Comparison of ENCODE assay signal across 8 cellular contexts in genomic region chr19:48713864-48714755, GRCh38. TPM values are rescaled to one million over a fixed set of nuclear protein-coding genes. Genes with fewer than 3 reads are reported as not detected.
A peak's percentile ranks its signal among the peaks of the same experiment; 100 is the strongest.
DNase-seq lines count a peak whose midpoint lies in the region; ATAC-seq and TF ChIP-seq lines count a peak whose summit lies in the region.

No MANE protein-coding gene starts in this region.

- DNase-seq in A673 (ENCODE audit: low spot score) (peak; percentile 100), NCI-H2171 treated with DMSO at 0.1 percent for 48 hours (lab: John Stamatoyannopoulos, UW) (peak; percentile 99), mammary epithelial cell (peak; percentile 100), iPS-NIHi11 (ENCODE audit: low spot score) (peak; percentile 99)

- H3K4me1 ChIP-seq in A673 (ENCODE audit: insufficient read depth, low read length, poor library complexity, severe bottlenecking) (peaks cover 33% of the 10 kb centered on the region), mammary epithelial cell (ENCODE audit: insufficient read depth, low read length) (peaks cover 24% of the 10 kb centered on the region)

- peak overlapping the region; percentile 64 for H3K9ac ChIP-seq in mammary epithelial cell (ENCODE audit: insufficient read depth, low read length)

- TF ChIP-seq CTCF in A673 (conservative IDR thresholded peaks at IDR 0.05; ENCODE audit: low read depth, low read length) (no peak), VCaP (conservative IDR thresholded peaks at IDR 0.05) (no peak), mammary epithelial cell (conservative IDR thresholded peaks at IDR 0.05 in 1 of 2, IDR thresholded peaks at IDR 0.05 in 1 of 2; ENCODE audit: extremely low read depth in 1 of 2, insufficient read depth in 1 of 2, low read depth in 1 of 2, low read length in 2 of 2) (no peak)

- H3K79me2 ChIP-seq in mammary epithelial cell (ENCODE audit: insufficient read depth, low read length) = peaks cover 8% of the 10 kb centered on the region

- H3K27ac ChIP-seq in A673 (ENCODE audit: low read depth, low read length, poor library complexity, severe bottlenecking) = peak overlapping the region; percentile 88
- H3K27ac ChIP-seq in VCaP = peak overlapping the region; percentile 88
- peak overlapping the region; percentile 44 for H3K27ac ChIP-seq in mammary epithelial cell (ENCODE audit: insufficient read depth, low read depth, low read length)
- peak overlapping the region in 20 of 21 experiments; percentile 60 to 90 (median 81) for H3K27ac ChIP-seq in skin epidermis

- intact Hi-C loops in A673 (cut with micrococcal nuclease; ENCODE audit: unreplicated experiment) (loop anchor here (5.0 kb wide), 1 partner anchor 67 kb away; the partner anchor contains the start of gene CA11), mammary epithelial cell (cut with micrococcal nuclease) (loop anchor here (1.0 to 2.0 kb wide), 3 partner anchors 15 to 38 kb away; partner anchors contain the start of gene FUT1)

- peak; percentile 82 for ATAC-seq in GM18867 (IDR thresholded peaks at IDR 0.05; ENCODE audit: unreplicated experiment)
- peak; percentile 92 for ATAC-seq in HG03097 (IDR thresholded peaks at IDR 0.05; ENCODE audit: low FRiP score, unreplicated experiment)

- CTCF ChIA-PET in A673 (lab: Charles Lee) = interaction anchor here (0.9 kb wide), 1 partner anchor 68 kb away, joined by 4 read pairs; the partner anchor contains the start of gene CA11
- CTCF ChIA-PET in mammary epithelial cell (lab: Charles Lee; ENCODE audit: low non-redundant PET) = interaction anchor here (0.7 kb wide), 1 partner anchor 399 kb away, joined by 3 read pairs; no protein-coding TSS in a partner anchor

- H3K4me3 ChIP-seq in A673 (ENCODE audit: low read depth, low read length, poor library complexity, severe bottlenecking) (peak overlapping the region; percentile 66), mammary epithelial cell (replicated peaks in 1 of 3; ENCODE audit: insufficient read depth in 1 of 3, low read depth in 2 of 3, low read length in 3 of 3) (peak overlapping the region; percentile 75 to 94 (median 76)), skin epidermis (peak overlapping the region; percentile 41 to 67 (median 55))

- BruUV-seq in A673 (replicated peaks; lab: Mats Ljungman, UMichigan) (no TSS peak), mammary epithelial cell (replicated peaks; lab: Mats Ljungman, UMichigan) (no TSS peak)

- in situ Hi-C loops in mammary epithelial cell (cut with MboI; ENCODE audit: low sequenced_read_pairs in 2 of 2) = no loop called here

- H2AFZ ChIP-seq in mammary epithelial cell (ENCODE audit: low read depth, low read length) = peak overlapping the region; percentile 95

- H3K9me3 ChIP-seq in A673 (ENCODE audit: low read depth, low read length, poor library complexity, severe bottlenecking) = no peaks in the 10 kb centered on the region
- no peaks in the 10 kb centered on the region for H3K9me3 ChIP-seq in mammary epithelial cell (replicated peaks; ENCODE audit: insufficient read depth, low read length)

- no peaks in the 10 kb centered on the region for H4K20me1 ChIP-seq in mammary epithelial cell (ENCODE audit: insufficient read depth, low read length)

- WGBS in mammary epithelial cell (ENCODE audit: low coverage, missing lambda C conversion rate) = 5% methylated on average over 14 of the region's 67 CpGs

- dilution Hi-C loops in mammary epithelial cell (cut with HindIII; ENCODE audit: low sequenced_read_pairs) = no loop called here

- POLR2A ChIA-PET in A673 (lab: Charles Lee; ENCODE audit: low non-redundant PET) = interaction anchor here (0.6 kb wide), 1 partner anchor 180 kb away, joined by 3 read pairs; no protein-coding TSS in a partner anchor

- H3K36me3 ChIP-seq in A673 (ENCODE audit: insufficient read depth, low read length, poor library complexity, severe bottlenecking) (no peaks in the 10 kb centered on the region), mammary epithelial cell (ENCODE audit: insufficient read depth, low read length) (no peaks in the 10 kb centered on the region)

- H3K4me2 ChIP-seq in mammary epithelial cell (ENCODE audit: insufficient read depth, low read depth, low read length) = peak overlapping the region; percentile 73

- H3K27me3 ChIP-seq in A673 (replicated peaks; ENCODE audit: insufficient read depth, low read depth, low read length, poor library complexity) (no peaks in the 10 kb centered on the region), mammary epithelial cell (ENCODE audit: insufficient read depth, low read length) (no peaks in the 10 kb centered on the region)

RNA-seq across cellular contexts. Expression of gene MAMSTR, which starts 5.4 kb away (rescaled TPM):
- total RNA-seq in A673 (2021) (4.7 and 5.9 TPM in 2 replicates), mammary epithelial cell (1 to 10 TPM in 1 of 2 donors, under 1 TPM in 1; 0.50 to 1.2 TPM)
- polyA plus RNA-seq in mammary epithelial cell = 0.32 TPM
- not detected for polyA minus RNA-seq in mammary epithelial cell

RNA-seq across cellular contexts. Expression of gene FUT2, which starts 18.3 kb away (rescaled TPM):
- total RNA-seq in A673 (2021) = not detected in 2 replicates
- total RNA-seq in mammary epithelial cell = under 1 TPM in 1 of 2 donors, not detected in 1; 0.33 TPM
- polyA plus RNA-seq in mammary epithelial cell = 0.06 TPM
- not detected for polyA minus RNA-seq in mammary epithelial cell

RNA-seq across cellular contexts. Expression of gene RASIP1, which starts 26.3 kb away (rescaled TPM):
- total RNA-seq in A673 (2021) (3.8 and 5.0 TPM in 2 replicates), mammary epithelial cell (1 to 10 TPM; 2.8 to 3.0 TPM)
- polyA plus RNA-seq in mammary epithelial cell = 5.0 TPM
- polyA minus RNA-seq in mammary epithelial cell = 0.57 TPM

RNA-seq across cellular contexts. Expression of gene IZUMO1, which starts 32.6 kb away (rescaled TPM):
- not detected in 2 replicates for total RNA-seq in A673 (2021)
- 1 to 10 TPM in 1 of 2 donors, under 1 TPM in 1; 0.50 to 7.8 TPM for total RNA-seq in mammary epithelial cell
- polyA plus RNA-seq in mammary epithelial cell = 0.12 TPM
- not detected for polyA minus RNA-seq in mammary epithelial cell

RNA-seq across cellular contexts. Expression of gene FUT1, which starts 38.3 kb away (rescaled TPM):
- 0.06 and 0.15 TPM in 2 replicates for total RNA-seq in A673 (2021)
- 10 to 100 TPM; 13.9 to 15.2 TPM for total RNA-seq in mammary epithelial cell
- 6.4 TPM for polyA plus RNA-seq in mammary epithelial cell
- polyA minus RNA-seq in mammary epithelial cell = 9.0 TPM

Comparison
In these comparisons a context has a peak if more than half of its experiments do, and no peak if none do; other contexts are left out.
1. Peak in every context shown above with its lines: DNase-seq, ATAC-seq, H3K4me3 ChIP-seq and H3K27ac ChIP-seq.